ENCODE assay signal across 16 cellular contexts in genomic region chr12:44223736-44224135, GRCh38.
DNase-seq lines count a peak whose midpoint lies in the region; ATAC-seq and TF ChIP-seq lines count a peak whose summit lies in the region.
"Had no signal": no experiment of that assay in that cellular context is flagged by ENCODE, and none has a peak within 500 bp of the region (broad histone marks: within the 10 kb centered on the region; RNA-seq: fewer than 3 reads in every experiment).

No MANE protein-coding gene starts in this region.

- H3K4me1 ChIP-seq in heart right ventricle, result peaks cover 4 to 37% (median 17%) of the 10 kb centered on the region in 9 donors
- peaks cover 0 to 23% of the 10 kb centered on the region in 2 donors for H3K4me1 ChIP-seq in right atrium auricular region

- intact Hi-C loops in heart right ventricle (cut with DNase I) (no loop called here), dorsolateral prefrontal cortex (cut with DNase I) (no loop called here)

- no peak for TF ChIP-seq CTCF in heart right ventricle (IDR thresholded peaks at IDR 0.05)
- TF ChIP-seq CTCF in right atrium auricular region (IDR thresholded peaks at IDR 0.05), result no peak
- no peak for TF ChIP-seq CTCF in dorsolateral prefrontal cortex (IDR thresholded peaks at IDR 0.05 in 54 of 56, conservative IDR thresholded peaks at IDR 0.05 in 2 of 56; ENCODE audit: low read depth in 1 of 56, partially characterized antibody in 56 of 56)

- H3K27me3 ChIP-seq in heart right ventricle, result no peaks in the 10 kb centered on the region
- no peaks in the 10 kb centered on the region for H3K27me3 ChIP-seq in right atrium auricular region
- H3K27me3 ChIP-seq in dorsolateral prefrontal cortex, result no peaks in the 10 kb centered on the region
- H3K27me3 ChIP-seq: BLaER1 treated with 17β-estradiol and CSF1 and Interleukin-3, amounts not matched to agents 10 nM and 100 nM had no signal

- ATAC-seq in heart right ventricle, result peak in 5 of 8 donors; percentile 38 to 65 (median 47)
- peak; percentile 12 for ATAC-seq in left lobe of liver
- ATAC-seq in HG02852 (IDR thresholded peaks at IDR 0.05; ENCODE audit: unreplicated experiment), result no peak
- ATAC-seq: CD8-positive, alpha-beta T cell; HCT116 had no signal

- 21 to 24% methylated on average over 2 of the region's 2 CpGs for WGBS in heart right ventricle, 2 donors

- DNase-seq in heart right ventricle (no peak), right atrium auricular region (ENCODE audit: low spot score) (no peak), cerebellum (ENCODE audit: low spot score) (peak; percentile 2), left lobe of liver (ENCODE audit: low spot score) (no peak), dorsolateral prefrontal cortex (no peak)
- DNase-seq: CD8-positive, alpha-beta T cell; COR-L47; DMS 273 treated with DMSO at 0.1 percent for 48 hours; GDM1; GOT3; H7; HFFc6; IMR-90 had no signal

- H3K9me3 ChIP-seq in heart right ventricle, result peaks cover 0 to 14% (median 0%) of the 10 kb centered on the region in 11 donors
- H3K9me3 ChIP-seq in right atrium auricular region, result no peaks in the 10 kb centered on the region
- H3K9me3 ChIP-seq: BLaER1 treated with 17β-estradiol and CSF1 and Interleukin-3, amounts not matched to agents 10 nM and 100 nM had no signal

- no peaks in the 10 kb centered on the region for H3K36me3 ChIP-seq in heart right ventricle
- no peaks in the 10 kb centered on the region for H3K36me3 ChIP-seq in right atrium auricular region
- H3K36me3 ChIP-seq: BLaER1 treated with 17β-estradiol and CSF1 and Interleukin-3, amounts not matched to agents 10 nM and 100 nM had no signal

- H3K4me3 ChIP-seq in heart right ventricle (no peak overlapping the region), right atrium auricular region (no peak overlapping the region), dorsolateral prefrontal cortex (no peak overlapping the region)
- H3K4me3 ChIP-seq: BLaER1 treated with 17β-estradiol and CSF1 and Interleukin-3, amounts not matched to agents 10 nM and 100 nM had no signal

- H3K27ac ChIP-seq in heart right ventricle (peak overlapping the region in 1 of 10 donors; percentile 45), right atrium auricular region (no peak overlapping the region), dorsolateral prefrontal cortex (no peak overlapping the region)
- H3K27ac ChIP-seq: BLaER1 treated with 17β-estradiol and CSF1 and Interleukin-3, amounts not matched to agents 10 nM and 100 nM had no signal
